In genomic region chr3:10717756-10718155, GRCh38 we compare ENCODE assay signal across 8 cellular contexts.
"Had no signal": no experiment of that assay in that cellular context is flagged by ENCODE, and none has a peak within 500 bp of the region (broad histone marks: within the 10 kb centered on the region; RNA-seq: fewer than 3 reads in every experiment).

No MANE protein-coding gene starts in this region.

- H3K9me3 ChIP-seq: HAP-1 had no signal

- DNase-seq: GM23248, GOT3, H7, IMR-90, KG1 had no signal

- H3K36me3 ChIP-seq: HAP-1 had no signal

- H2AFZ ChIP-seq: GM23248 had no signal

- H3K4me1 ChIP-seq: HAP-1 had no signal

- ATAC-seq: HCT116, K562 had no signal

- H3K9ac ChIP-seq: GM23248 had no signal

- H3K4me3 ChIP-seq: GM23248, HAP-1, K562 had no signal

- H3K27ac ChIP-seq: GM23248 had no signal
